18 cellular contexts compared by ENCODE assay signal in the genomic region with DNA sequence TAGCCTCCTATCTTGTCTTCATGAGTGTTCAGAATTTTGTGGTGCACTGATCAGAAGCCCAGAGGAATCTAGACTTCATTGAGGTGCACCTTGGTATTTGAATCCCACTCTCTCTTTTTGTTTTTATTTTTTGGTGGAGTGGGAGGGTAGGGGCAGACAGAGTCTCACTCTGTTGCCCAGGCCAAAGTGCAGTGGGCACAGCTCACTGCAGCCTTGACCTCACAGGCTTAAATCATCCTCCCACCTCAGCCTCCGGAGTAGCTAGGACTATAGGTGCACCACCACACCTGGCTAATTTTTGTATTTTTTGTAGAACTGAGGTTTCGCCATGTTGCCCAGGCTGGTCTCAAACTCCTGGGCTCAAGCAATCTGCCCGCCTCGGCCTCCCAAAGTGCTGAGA. TPM values are rescaled to one million over a fixed set of nuclear protein-coding genes. Genes with fewer than 3 reads are reported as not detected.
DNase-seq lines count a peak whose midpoint lies in the region; ATAC-seq, FAIRE-seq and TF ChIP-seq lines count a peak whose summit lies in the region.
"Had no signal": no experiment of that assay in that cellular context is flagged by ENCODE, and none has a peak within 500 bp of the region (broad histone marks: within the 10 kb centered on the region; RNA-seq: fewer than 3 reads in every experiment).

No MANE protein-coding gene starts in this region.

- 91% methylated on average over 4 of the region's 4 CpGs for WGBS in HepG2 (ENCODE audit: low lambda C conversion rate)
- WGBS in mesenchymal stem cell = 100% methylated on average over 4 of the region's 4 CpGs

- no peak overlapping the region for H3K4me3 Mint-ChIP-seq in type B pancreatic cell
- H3K4me3 Mint-ChIP-seq: CD4-positive, alpha-beta memory T cell had no signal

- H3K4me3 ChIP-seq in adipocyte (ENCODE audit: low read length) (no peak overlapping the region), HepG2 (replicated peaks in 1 of 3; ENCODE audit: insufficient read depth in 1 of 3, low read depth in 2 of 3, low read length in 3 of 3) (no peak overlapping the region), mesenchymal stem cell (ENCODE audit: insufficient read depth in 1 of 2, low read depth in 1 of 2, low read length in 2 of 2) (no peak overlapping the region)

- no peak overlapping the region for H4K91ac ChIP-seq in mesenchymal stem cell (ENCODE audit: low read length)

- no peak for TF ChIP-seq RAD21 in HepG2 (CRISPR knock-in tag; IDR thresholded peaks at IDR 0.05)

- H3K4me1 ChIP-seq in adipocyte (ENCODE audit: control insufficient read depth, insufficient read depth, low read length) (peaks cover 8% of the 10 kb centered on the region), HepG2 (ENCODE audit: insufficient read depth, low read length) (peaks cover 31% of the 10 kb centered on the region), mesenchymal stem cell (ENCODE audit: control insufficient read depth, insufficient read depth, low read depth, low read length) (no peaks in the 10 kb centered on the region)

- H2BK12ac ChIP-seq in mesenchymal stem cell (ENCODE audit: low read length in 2 of 2) = peak overlapping the region; percentile 19 to 34

- intact Hi-C loops in HepG2 (cut with micrococcal nuclease; ENCODE audit: unreplicated experiment) = no loop called here

- H3K36me3 Mint-ChIP-seq in type B pancreatic cell = peaks cover 3% of the 10 kb centered on the region
- H3K36me3 Mint-ChIP-seq: CD4-positive, alpha-beta memory T cell had no signal

- H2BK5ac ChIP-seq in mesenchymal stem cell (ENCODE audit: low read depth, low read length, poor library complexity, severe bottlenecking) = no peak overlapping the region

- no peak overlapping the region for H3K23ac ChIP-seq in mesenchymal stem cell (ENCODE audit: low read length in 2 of 2)

- H3K27me3 ChIP-seq in adipocyte (replicated peaks; ENCODE audit: control insufficient read depth, insufficient read depth, low read length) (no peaks in the 10 kb centered on the region), HepG2 (ENCODE audit: control insufficient read depth in 1 of 2, insufficient read depth in 2 of 2, low read length in 2 of 2) (no peaks in the 10 kb centered on the region), mesenchymal stem cell (ENCODE audit: control insufficient read depth in 1 of 2, insufficient read depth in 1 of 2, low read length in 2 of 2) (no peaks in the 10 kb centered on the region)

- no peaks in the 10 kb centered on the region for H3K79me1 ChIP-seq in mesenchymal stem cell (replicated peaks; ENCODE audit: low read length, poor library complexity, severe bottlenecking)

- no TSS peak for BruUV-seq in HepG2 (replicated peaks; lab: Mats Ljungman, UMichigan)

- POLR2A ChIA-PET in HepG2 (lab: Yijun Ruan, JAX) = interaction anchor here (0.7 to 1.9 kb wide), 3 partner anchors 10 to 38 kb away, joined by 3 to 9 read pairs (median 3); partner anchors contain the start of genes ALG8, KCTD21 and USP35

- H3K27ac Mint-ChIP-seq in type B pancreatic cell = peak overlapping the region; percentile 15
- H3K27ac Mint-ChIP-seq: CD4-positive, alpha-beta memory T cell had no signal

- in situ Hi-C loops in HepG2 (cut with HindIII; ENCODE audit: extremely low pct_ligation_motif_present, low pct_unique_long_range_greater_than_20kb) = no loop called here

- no peaks in the 10 kb centered on the region for H3K9me3 Mint-ChIP-seq in type B pancreatic cell
- H3K9me3 Mint-ChIP-seq: CD4-positive, alpha-beta memory T cell had no signal

- CTCF ChIA-PET in HepG2 (lab: Yijun Ruan, JAX; ENCODE audit: low intra/inter-chr PET ratio, low total read pairs) = no interaction called here

- H4K20me1 ChIP-seq in HepG2 (ENCODE audit: insufficient read depth, low read length) = no peaks in the 10 kb centered on the region

- H4K8ac ChIP-seq in mesenchymal stem cell (ENCODE audit: low read length) = no peak overlapping the region

- no peaks in the 10 kb centered on the region for H3K27me3 Mint-ChIP-seq in type B pancreatic cell
- H3K27me3 Mint-ChIP-seq: CD4-positive, alpha-beta memory T cell had no signal

- H3K36me3 ChIP-seq in adipocyte (ENCODE audit: control insufficient read depth, insufficient read depth, low read length, severe bottlenecking) (no peaks in the 10 kb centered on the region), HepG2 (replicated peaks in 1 of 2; ENCODE audit: control insufficient read depth in 1 of 2, insufficient read depth in 2 of 2, low read length in 2 of 2) (no peaks in the 10 kb centered on the region; a peak in 1 of 5 replicates), mesenchymal stem cell (ENCODE audit: control insufficient read depth in 1 of 2, insufficient read depth in 2 of 2, low read depth in 1 of 2, low read length in 2 of 2) (peaks cover 0 to 8% of the 10 kb centered on the region in 2 experiments)

- no peak overlapping the region for H3K4ac ChIP-seq in mesenchymal stem cell (ENCODE audit: low read depth in 1 of 2, low read length in 2 of 2)

- peak overlapping the region; percentile 45 for H3K27ac ChIP-seq in HepG2 (ENCODE audit: extremely low read length, insufficient read depth, low read length)
- no peak overlapping the region for H3K27ac ChIP-seq in mesenchymal stem cell (ENCODE audit: low read length, poor library complexity, severe bottlenecking)

- H3K18ac ChIP-seq in mesenchymal stem cell (ENCODE audit: low read depth in 1 of 2, low read length in 2 of 2) = no peak overlapping the region

- no peaks in the 10 kb centered on the region for H3K79me2 ChIP-seq in HepG2 (ENCODE audit: insufficient read depth, low read length)

- 0 out of 2 replicates have a peak overlapping the region, but pooled peaks have one; percentile 24 for H3K4me2 ChIP-seq in HepG2 (ENCODE audit: low read depth, low read length)
- no peak overlapping the region for H3K4me2 ChIP-seq in mesenchymal stem cell (ENCODE audit: low read length, poor library complexity, severe bottlenecking)

- no peak for FAIRE-seq in HepG2 (lab: Jason Lieb, UNC)
- FAIRE-seq: GM12891, GM18507, H1 had no signal

- no peak for TF ChIP-seq EP300 in HepG2 (IDR thresholded peaks at IDR 0.05; ENCODE audit: low read depth in 2 of 2, low read length in 2 of 2)
- TF ChIP-seq EP300 in HepG2 (CRISPR knock-in tag; IDR thresholded peaks at IDR 0.05; ENCODE audit: borderline replicate concordance) = no peak

- TF ChIP-seq CTCF in HepG2 (CRISPR knock-in tag; IDR thresholded peaks at IDR 0.05) (no peak), type B pancreatic cell (conservative IDR thresholded peaks at IDR 0.05) (no peak)

- H2AK5ac ChIP-seq in mesenchymal stem cell (ENCODE audit: low read length, severe bottlenecking) = no peak overlapping the region

- H2AFZ ChIP-seq in HepG2 (ENCODE audit: low read length) (no peak overlapping the region), mesenchymal stem cell (ENCODE audit: low read depth, low read length) (no peak overlapping the region)

- DNase-seq in adipocyte (ENCODE audit: low read depth) (no peak), HepG2 (ENCODE audit: low spot score) (no peak), mesenchymal stem cell (no peak), type B pancreatic cell (ENCODE audit: extremely low spot score, unreplicated experiment) (no peak), UCSD-AML1 (lab: John Stamatoyannopoulos, UW; ENCODE audit: unreplicated experiment) (no peak), NCI-H187 (lab: John Stamatoyannopoulos, UW) (no peak)
- DNase-seq in activated CD4-positive, CD25-positive, alpha-beta regulatory T cell (lab: John Stamatoyannopoulos, UW) = no peak
- DNase-seq: C1 segment of cervical spinal cord; Calu3; CD4-positive, alpha-beta memory T cell; COR-L47; DMS79 treated with DMSO at 0.1 percent for 48 hours; GF-D8; H7 had no signal

- TF ChIP-seq POLR2A in HepG2 (IDR thresholded peaks at IDR 0.05; ENCODE audit: insufficient read depth in 1 of 2, low read depth in 2 of 2, low read length in 2 of 2) = no peak

- no peaks in the 10 kb centered on the region for H3K9me3 ChIP-seq in adipocyte (ENCODE audit: control insufficient read depth, low read length)
- no peaks in the 10 kb centered on the region for H3K9me3 ChIP-seq in HepG2 (ENCODE audit: low read length)
- H3K9me3 ChIP-seq in mesenchymal stem cell (ENCODE audit: control insufficient read depth, low read length) = no peaks in the 10 kb centered on the region

- H3K14ac ChIP-seq in mesenchymal stem cell (ENCODE audit: low read length in 2 of 2) = no peak overlapping the region

- peak overlapping the region; percentile 20 for H3K9ac ChIP-seq in adipocyte (ENCODE audit: low read length)
- no peak overlapping the region for H3K9ac ChIP-seq in HepG2 (ENCODE audit: insufficient read depth, low read depth, low read length)
- peak overlapping the region; percentile 35 for H3K9ac ChIP-seq in mesenchymal stem cell (ENCODE audit: low read length)

- no peak overlapping the region for H2BK15ac ChIP-seq in mesenchymal stem cell (ENCODE audit: low read depth, poor library complexity, severe bottlenecking)

- no peak overlapping the region for H2BK120ac ChIP-seq in mesenchymal stem cell (ENCODE audit: low read depth, low read length)

- peak; percentile 41 for ATAC-seq in HepG2
- ATAC-seq in GM21390 (IDR thresholded peaks at IDR 0.05; ENCODE audit: unreplicated experiment) = no peak

- H3K4me1 Mint-ChIP-seq in type B pancreatic cell (ENCODE audit: unreplicated experiment) = peaks cover 13% of the 10 kb centered on the region
- H3K4me1 Mint-ChIP-seq: CD4-positive, alpha-beta memory T cell had no signal

RNA-seq across cellular contexts. Expression of gene ALG8, which starts 10.9 kb away (rescaled TPM):
- total RNA-seq in HepG2 (2016; rRNA removed; fragmentation: Illumina TruSeq; extraction: Trizol) = 50.0 and 88.0 TPM in 2 replicates
- 27.9 and 37.5 TPM in 2 replicates for total RNA-seq in HepG2 (2016; cell fraction: cytosol; rRNA removed; fragmentation: Illumina TruSeq; extraction: Trizol; ENCODE audit: low read depth)
- total RNA-seq in HepG2 (2016; cell fraction: insoluble cytoplasmic fraction; rRNA removed; fragmentation: Illumina TruSeq; extraction: Trizol) = 46.2 and 90.8 TPM in 2 replicates
- 39.8 and 40.9 TPM in 2 replicates for total RNA-seq in HepG2 (2016; cell fraction: membrane; rRNA removed; fragmentation: Illumina TruSeq; extraction: Trizol)
- total RNA-seq in HepG2 (2016; cell fraction: nucleus; rRNA removed; fragmentation: Illumina TruSeq; extraction: Trizol) = 81.9 and 98.4 TPM in 2 replicates
- 53.5 and 75.8 TPM in 2 replicates for polyA plus RNA-seq in HepG2 (2011; rRNA removed)
- polyA plus RNA-seq in HepG2 (2011; cell fraction: cytosol; rRNA removed) = 34.9 and 52.4 TPM in 2 replicates
- polyA plus RNA-seq in HepG2 (2011; cell fraction: nucleus; rRNA removed) = 23.3 and 25.4 TPM in 2 replicates
- 33.9 and 48.4 TPM in 2 replicates for polyA plus RNA-seq in HepG2 (2012)
- polyA plus RNA-seq in HepG2 (2016; cell fraction: cytosol; fragmentation: Illumina TruSeq; extraction: Trizol; ENCODE audit: low read depth) = 21.7 and 23.1 TPM in 2 replicates
- 45.9 and 50.8 TPM in 2 replicates for polyA plus RNA-seq in HepG2 (2016; cell fraction: insoluble cytoplasmic fraction; fragmentation: Illumina TruSeq; extraction: Trizol; ENCODE audit: low read depth)
- 29.3 and 35.8 TPM in 2 replicates for polyA plus RNA-seq in HepG2 (2016; cell fraction: membrane; fragmentation: Illumina TruSeq; extraction: Trizol; ENCODE audit: low read depth)
- 116 and 123 TPM in 2 replicates for polyA plus RNA-seq in HepG2 (2016; cell fraction: nucleus; fragmentation: Illumina TruSeq; extraction: Trizol; ENCODE audit: insufficient read depth, low read depth)
- polyA minus RNA-seq in HepG2 (2011; rRNA and poly(A)+ RNA removed; ENCODE audit: low replicate concordance) = 65.9 and 176 TPM in 2 replicates
- 34.7 TPM in 2 replicates for polyA minus RNA-seq in HepG2 (2011; cell fraction: cytosol; rRNA and poly(A)+ RNA removed)
- polyA minus RNA-seq in HepG2 (2011; cell fraction: nucleus; rRNA and poly(A)+ RNA removed) = 63.3 and 64.3 TPM in 2 replicates
- polyA plus RNA-seq in mesenchymal stem cell (2013, experiment 1 of 2) = 49.1 TPM
- 50.6 TPM for polyA plus RNA-seq in mesenchymal stem cell (2013, experiment 2 of 2)
- total RNA-seq in type B pancreatic cell (ENCODE audit: low replicate concordance) = 45.2 and 71.8 TPM in 2 replicates

RNA-seq across cellular contexts. Expression of gene KCTD21, which starts 38.1 kb away (rescaled TPM):
- total RNA-seq in HepG2 (2016; rRNA removed; fragmentation: Illumina TruSeq; extraction: Trizol) (3.1 and 3.9 TPM in 2 replicates), type B pancreatic cell (ENCODE audit: low replicate concordance) (9.7 and 10.7 TPM in 2 replicates)
- total RNA-seq in HepG2 (2016; cell fraction: cytosol; rRNA removed; fragmentation: Illumina TruSeq; extraction: Trizol; ENCODE audit: low read depth) = 0.97 and 1.3 TPM in 2 replicates
- 3.3 and 4.3 TPM in 2 replicates for total RNA-seq in HepG2 (2016; cell fraction: insoluble cytoplasmic fraction; rRNA removed; fragmentation: Illumina TruSeq; extraction: Trizol)
- total RNA-seq in HepG2 (2016; cell fraction: membrane; rRNA removed; fragmentation: Illumina TruSeq; extraction: Trizol) = 3.1 TPM in 2 replicates
- total RNA-seq in HepG2 (2016; cell fraction: nucleus; rRNA removed; fragmentation: Illumina TruSeq; extraction: Trizol) = 1.3 and 1.6 TPM in 2 replicates
- 13.2 and 13.5 TPM in 2 replicates for polyA plus RNA-seq in HepG2 (2011; rRNA removed)
- polyA plus RNA-seq in HepG2 (2011; cell fraction: cytosol; rRNA removed) = 11.0 and 13.8 TPM in 2 replicates
- polyA plus RNA-seq in HepG2 (2011; cell fraction: nucleus; rRNA removed) = 5.4 and 6.0 TPM in 2 replicates
- polyA plus RNA-seq in HepG2 (2012) = 6.6 and 9.3 TPM in 2 replicates
- 1.2 and 1.4 TPM in 2 replicates for polyA plus RNA-seq in HepG2 (2016; cell fraction: cytosol; fragmentation: Illumina TruSeq; extraction: Trizol; ENCODE audit: low read depth)
- 4.8 and 5.3 TPM in 2 replicates for polyA plus RNA-seq in HepG2 (2016; cell fraction: insoluble cytoplasmic fraction; fragmentation: Illumina TruSeq; extraction: Trizol; ENCODE audit: low read depth)
- polyA plus RNA-seq in HepG2 (2016; cell fraction: membrane; fragmentation: Illumina TruSeq; extraction: Trizol; ENCODE audit: low read depth) = 2.5 and 3.1 TPM in 2 replicates
- polyA plus RNA-seq in HepG2 (2016; cell fraction: nucleus; fragmentation: Illumina TruSeq; extraction: Trizol; ENCODE audit: insufficient read depth, low read depth) = 3.6 and 4.7 TPM in 2 replicates
- 14.8 and 38.3 TPM in 2 replicates for polyA minus RNA-seq in HepG2 (2011; rRNA and poly(A)+ RNA removed; ENCODE audit: low replicate concordance)
- 8.7 and 11.6 TPM in 2 replicates for polyA minus RNA-seq in HepG2 (2011; cell fraction: cytosol; rRNA and poly(A)+ RNA removed)
- polyA minus RNA-seq in HepG2 (2011; cell fraction: nucleus; rRNA and poly(A)+ RNA removed) = 5.3 and 6.6 TPM in 2 replicates
- polyA plus RNA-seq in mesenchymal stem cell (2013, experiment 1 of 2) = 11.7 TPM
- polyA plus RNA-seq in mesenchymal stem cell (2013, experiment 2 of 2) = 12.2 TPM

RNA-seq across cellular contexts. Expression of gene USP35, which starts 38.4 kb away (rescaled TPM):
- total RNA-seq in HepG2 (2016; rRNA removed; fragmentation: Illumina TruSeq; extraction: Trizol) (1.8 and 4.6 TPM in 2 replicates), type B pancreatic cell (ENCODE audit: low replicate concordance) (8.9 and 9.7 TPM in 2 replicates)
- total RNA-seq in HepG2 (2016; cell fraction: cytosol; rRNA removed; fragmentation: Illumina TruSeq; extraction: Trizol; ENCODE audit: low read depth) = 0.71 and 0.88 TPM in 2 replicates
- total RNA-seq in HepG2 (2016; cell fraction: insoluble cytoplasmic fraction; rRNA removed; fragmentation: Illumina TruSeq; extraction: Trizol) = 1.7 and 4.5 TPM in 2 replicates
- total RNA-seq in HepG2 (2016; cell fraction: membrane; rRNA removed; fragmentation: Illumina TruSeq; extraction: Trizol) = 0.93 and 1.1 TPM in 2 replicates
- total RNA-seq in HepG2 (2016; cell fraction: nucleus; rRNA removed; fragmentation: Illumina TruSeq; extraction: Trizol) = 5.7 and 7.4 TPM in 2 replicates
- polyA plus RNA-seq in HepG2 (2011; rRNA removed) = 7.7 and 11.1 TPM in 2 replicates
- polyA plus RNA-seq in HepG2 (2011; cell fraction: cytosol; rRNA removed) = 4.0 and 5.2 TPM in 2 replicates
- 56.5 and 58.1 TPM in 2 replicates for polyA plus RNA-seq in HepG2 (2011; cell fraction: nucleus; rRNA removed)
- 4.1 and 5.5 TPM in 2 replicates for polyA plus RNA-seq in HepG2 (2012)
- polyA plus RNA-seq in HepG2 (2016; cell fraction: cytosol; fragmentation: Illumina TruSeq; extraction: Trizol; ENCODE audit: low read depth) = 0.20 and 0.27 TPM in 2 replicates
- 1.4 and 2.7 TPM in 2 replicates for polyA plus RNA-seq in HepG2 (2016; cell fraction: insoluble cytoplasmic fraction; fragmentation: Illumina TruSeq; extraction: Trizol; ENCODE audit: low read depth)
- polyA plus RNA-seq in HepG2 (2016; cell fraction: membrane; fragmentation: Illumina TruSeq; extraction: Trizol; ENCODE audit: low read depth) = 0.61 and 0.63 TPM in 2 replicates
- 10.1 and 12.3 TPM in 2 replicates for polyA plus RNA-seq in HepG2 (2016; cell fraction: nucleus; fragmentation: Illumina TruSeq; extraction: Trizol; ENCODE audit: insufficient read depth, low read depth)
- polyA minus RNA-seq in HepG2 (2011; rRNA and poly(A)+ RNA removed; ENCODE audit: low replicate concordance) = 5.1 and 12.7 TPM in 2 replicates
- polyA minus RNA-seq in HepG2 (2011; cell fraction: cytosol; rRNA and poly(A)+ RNA removed) = 2.4 and 3.2 TPM in 2 replicates
- polyA minus RNA-seq in HepG2 (2011; cell fraction: nucleus; rRNA and poly(A)+ RNA removed) = 17.3 and 18.0 TPM in 2 replicates
- 7.1 TPM for polyA plus RNA-seq in mesenchymal stem cell (2013, experiment 1 of 2)
- 6.9 TPM for polyA plus RNA-seq in mesenchymal stem cell (2013, experiment 2 of 2)
